Comparison of ENCODE assay signal across 2 cellular contexts in genomic region chr5:134892926-134893325, GRCh38.
TF ChIP-seq lines count a peak whose summit lies in the region.

No MANE protein-coding gene starts in this region.

TF ChIP-seq in HepG2, 621 proteins besides CTCF, POLR2A, EP300 and RAD21:
- TF ChIP-seq MAFF (IDR thresholded peaks at IDR 0.05; ENCODE audit: low read depth, low read length) (peak; percentile 99), MAFK (conservative IDR thresholded peaks at IDR 0.05 in 1 of 2, IDR thresholded peaks at IDR 0.05 in 1 of 2; ENCODE audit: low read length in 2 of 2) (peak; percentile 99), IKZF5 (CRISPR knock-in tag; IDR thresholded peaks at IDR 0.05) (no peak)

TF ChIP-seq in H1, 55 proteins besides CTCF, POLR2A, EP300 and RAD21:
- TF ChIP-seq MAFK (IDR thresholded peaks at IDR 0.05; ENCODE audit: low read depth, low read length), result peak; percentile 95
- TF ChIP-seq USF2 (IDR thresholded peaks at IDR 0.05; ENCODE audit: low read length), result no peak
